In the genomic region with DNA sequence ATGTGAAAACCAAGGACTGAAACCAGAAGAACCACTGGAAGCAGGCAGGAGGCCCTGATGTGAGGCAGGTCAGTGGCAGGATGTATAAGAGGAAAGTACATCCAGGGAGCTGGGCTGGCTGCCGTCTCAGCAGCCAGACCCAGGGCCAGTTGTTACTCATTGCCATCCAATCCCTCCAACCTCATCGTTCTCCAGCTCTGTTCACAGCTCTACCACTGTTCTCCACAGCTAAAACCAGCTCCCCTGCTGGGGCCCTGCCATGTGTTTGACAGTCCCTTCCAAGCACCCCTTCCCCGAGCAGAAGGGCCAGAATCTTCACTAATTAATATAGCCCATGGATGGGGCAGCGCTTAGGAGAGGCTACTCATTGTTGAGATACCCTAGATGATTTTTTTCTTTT, we compare ENCODE assay signal across 14 cellular contexts.
"Had no signal": no experiment of that assay in that cellular context is flagged by ENCODE, and none has a peak within 500 bp of the region (broad histone marks: within the 10 kb centered on the region; RNA-seq: fewer than 3 reads in every experiment).

No MANE protein-coding gene starts in this region.

- H3K27ac Mint-ChIP-seq: activated CD4-positive, alpha-beta T cell treated with anti-CD3 and anti-CD28 coated beads for 36 hours; activated naive CD8-positive, alpha-beta T cell; activated T-helper 1 cell treated with anti-CD3 and anti-CD28 coated beads, Interleukin-12 subunit alpha, Interleukin-12 subunit beta, Interleukin-2, Interleukin-4 antibody, amounts not matched to agents 30 ng/mL and 10 ng/mL and 1 ng/mL, durations not matched to agents 14 hours and 24 hours and 36 hours; effector memory CD8-positive, alpha-beta T cell; naive thymus-derived CD8-positive, alpha-beta T cell had no signal

- H3K4me3 Mint-ChIP-seq: activated CD4-positive, alpha-beta T cell treated with anti-CD3 and anti-CD28 coated beads for 36 hours; activated naive CD8-positive, alpha-beta T cell; activated T-helper 1 cell treated with anti-CD3 and anti-CD28 coated beads, Interleukin-12 subunit alpha, Interleukin-12 subunit beta, Interleukin-2, Interleukin-4 antibody, amounts not matched to agents 30 ng/mL and 10 ng/mL and 1 ng/mL, durations not matched to agents 14 hours and 24 hours and 36 hours; effector memory CD8-positive, alpha-beta T cell; naive thymus-derived CD8-positive, alpha-beta T cell had no signal

- DNase-seq: activated CD4-positive, alpha-beta T cell treated with anti-CD3 and anti-CD28 coated beads for 36 hours; activated CD4-positive, alpha-beta T cell treated with anti-CD3 and anti-CD28 coated beads, Interleukin-2, amount 50 U/mL, for 48 hours; activated gamma-delta T cell treated with Interleukin-2 at 50 U/mL for 16 hours; activated T-cell treated with anti-CD3 and anti-CD28 coated beads for 4 hours; dermis blood vessel endothelial cell; effector memory CD8-positive, alpha-beta T cell; foreskin melanocyte; kidney; mesenchymal stem cell; naive thymus-derived CD8-positive, alpha-beta T cell; stimulated activated naive CD4-positive, alpha-beta T cell; T-helper 2 cell had no signal

- H3K4me1 Mint-ChIP-seq: activated CD4-positive, alpha-beta T cell treated with anti-CD3 and anti-CD28 coated beads for 36 hours; naive thymus-derived CD8-positive, alpha-beta T cell had no signal

- H3K9me3 Mint-ChIP-seq: activated T-helper 1 cell treated with anti-CD3 and anti-CD28 coated beads, Interleukin-12 subunit alpha, Interleukin-12 subunit beta, Interleukin-2, Interleukin-4 antibody, amounts not matched to agents 30 ng/mL and 10 ng/mL and 1 ng/mL, durations not matched to agents 14 hours and 24 hours and 36 hours; effector memory CD8-positive, alpha-beta T cell; naive thymus-derived CD8-positive, alpha-beta T cell had no signal

- H3K36me3 Mint-ChIP-seq: activated naive CD8-positive, alpha-beta T cell; naive thymus-derived CD8-positive, alpha-beta T cell had no signal

- H3K27me3 Mint-ChIP-seq: activated CD4-positive, alpha-beta T cell treated with anti-CD3 and anti-CD28 coated beads for 36 hours; activated naive CD8-positive, alpha-beta T cell; effector memory CD8-positive, alpha-beta T cell; naive thymus-derived CD8-positive, alpha-beta T cell had no signal
